8 cellular contexts compared by ENCODE assay signal in genomic region chr13:98576215-98576945, GRCh38. TPM values are rescaled to one million over a fixed set of nuclear protein-coding genes. Genes with fewer than 3 reads are reported as not detected.
A peak's percentile ranks its signal among the peaks of the same experiment; 100 is the strongest.
DNase-seq lines count a peak whose midpoint lies in the region; ATAC-seq and TF ChIP-seq lines count a peak whose summit lies in the region.

No MANE protein-coding gene starts in this region.

- WGBS in right lobe of liver (ENCODE audit: insufficient coverage, low coverage, low lambda C conversion rate, missing lambda C conversion rate) = 0% methylated on average over 8 of the region's 98 CpGs

- H3K4me3 ChIP-seq in colonic mucosa = peak overlapping the region; percentile 86
- H3K4me3 ChIP-seq in right lobe of liver = peak overlapping the region; percentile 87 to 97 (median 91)

- peak overlapping the region; percentile 85 to 91 for H3K4me3 Mint-ChIP-seq in CD14-positive monocyte
- H3K4me3 Mint-ChIP-seq in stimulated activated naive CD8-positive, alpha-beta T cell treated with anti-CD3 and anti-CD28 coated beads, Interleukin-15, amount 100 ng/mL, for 72 hours = peak overlapping the region; percentile 92 to 93

- H3K9ac ChIP-seq in colonic mucosa (ENCODE audit: low read depth in 2 of 2, low read length in 2 of 2) = peak overlapping the region; percentile 96 to 98

- H3K27ac ChIP-seq in colonic mucosa = peak overlapping the region; percentile 93
- peak overlapping the region; percentile 93 to 97 (median 95) for H3K27ac ChIP-seq in right lobe of liver

- peaks cover 6 to 9% of the 10 kb centered on the region in 2 donors for H3K36me3 Mint-ChIP-seq in CD14-positive monocyte

- H3K9me3 ChIP-seq in colonic mucosa (no peaks in the 10 kb centered on the region), right lobe of liver (no peaks in the 10 kb centered on the region)

- TF ChIP-seq CTCF in CD14-positive monocyte (IDR thresholded peaks at IDR 0.05) = no peak
- TF ChIP-seq CTCF in colonic mucosa (IDR thresholded peaks at IDR 0.05) = no peak
- no peak for TF ChIP-seq CTCF in right lobe of liver (IDR thresholded peaks at IDR 0.05)

- TF ChIP-seq POLR2A in right lobe of liver (IDR thresholded peaks at IDR 0.05) = no peak

- ATAC-seq in GM19395 (IDR thresholded peaks at IDR 0.05; ENCODE audit: unreplicated experiment) (peak; percentile 44), HG03442 (IDR thresholded peaks at IDR 0.05; ENCODE audit: unreplicated experiment) (peak; percentile 25), right lobe of liver (peak; percentile 49 to 77 (median 68))
- ATAC-seq in stimulated activated naive CD8-positive, alpha-beta T cell treated with anti-CD3 and anti-CD28 coated beads, Interleukin-15, amount 100 ng/mL, for 72 hours = peak; percentile 68

- intact Hi-C loops in CD14-positive monocyte (cut with micrococcal nuclease) = loop anchor here in 1 of 2 donors (5.0 to 10.0 kb wide), 3 partner anchors 34 to 648 kb away; no protein-coding TSS in a partner anchor
- intact Hi-C loops in colonic mucosa (cut with DNase I) = loop anchor here (10.0 kb wide), 1 partner anchor 72 kb away; no protein-coding TSS in a partner anchor
- intact Hi-C loops in right lobe of liver (cut with DNase I) = loop anchor here in 1 of 2 donors (10.0 kb wide), 1 partner anchor 78 kb away; no protein-coding TSS in a partner anchor

- H3K4me1 Mint-ChIP-seq in CD14-positive monocyte = peaks cover 53% of the 10 kb centered on the region
- peaks cover 49% of the 10 kb centered on the region for H3K4me1 Mint-ChIP-seq in stimulated activated naive CD8-positive, alpha-beta T cell treated with anti-CD3 and anti-CD28 coated beads, Interleukin-15, amount 100 ng/mL, for 72 hours

- H3K27ac Mint-ChIP-seq in CD14-positive monocyte = peak overlapping the region in 6 of 7 donors; percentile 27 to 92 (median 82)
- peak overlapping the region; percentile 97 to 98 for H3K27ac Mint-ChIP-seq in stimulated activated naive CD8-positive, alpha-beta T cell treated with anti-CD3 and anti-CD28 coated beads, Interleukin-15, amount 100 ng/mL, for 72 hours

- peaks cover 19% of the 10 kb centered on the region for H3K4me1 ChIP-seq in colonic mucosa
- H3K4me1 ChIP-seq in right lobe of liver = peaks cover 0 to 40% (median 5%) of the 10 kb centered on the region in 4 donors

- H3K9me3 Mint-ChIP-seq in CD14-positive monocyte = no peaks in the 10 kb centered on the region
- H3K9me3 Mint-ChIP-seq in stimulated activated naive CD8-positive, alpha-beta T cell treated with anti-CD3 and anti-CD28 coated beads, Interleukin-15, amount 100 ng/mL, for 72 hours = no peaks in the 10 kb centered on the region

- peak; percentile 47 for DNase-seq in CD14-positive monocyte (ENCODE audit: low spot score)
- peak; percentile 67 for DNase-seq in UCSD-AML1 (lab: John Stamatoyannopoulos, UW; ENCODE audit: unreplicated experiment)
- peak; percentile 67 for DNase-seq in colonic mucosa
- DNase-seq in right lobe of liver = peak; percentile 61 to 79 (median 70)
- DNase-seq in stimulated activated naive CD8-positive, alpha-beta T cell treated with anti-CD3 and anti-CD28 coated beads, Interleukin-15, amount 100 ng/mL, for 72 hours = peak; percentile 61 to 62
- no peak for DNase-seq in NCI-H2107 treated with DMSO at 0.1 percent for 48 hours (lab: John Stamatoyannopoulos, UW; ENCODE audit: unreplicated experiment)

- peaks cover 0 to 1% (median 0%) of the 10 kb centered on the region in 3 donors for H3K27me3 Mint-ChIP-seq in CD14-positive monocyte (ENCODE audit: low read depth in 3 of 3)
- no peaks in the 10 kb centered on the region for H3K27me3 Mint-ChIP-seq in stimulated activated naive CD8-positive, alpha-beta T cell treated with anti-CD3 and anti-CD28 coated beads, Interleukin-15, amount 100 ng/mL, for 72 hours

- H3K27me3 ChIP-seq in colonic mucosa = no peaks in the 10 kb centered on the region
- no peaks in the 10 kb centered on the region for H3K27me3 ChIP-seq in right lobe of liver

- H3K36me3 ChIP-seq in colonic mucosa = no peaks in the 10 kb centered on the region
- H3K36me3 ChIP-seq in right lobe of liver = no peaks in the 10 kb centered on the region

RNA-seq across cellular contexts. Expression of gene STK24, which starts 0.5 kb away (rescaled TPM):
- polyA plus RNA-seq in CD14-positive monocyte = 10 to 100 TPM; 14.2 to 28.9 TPM
- total RNA-seq in colonic mucosa (100 to 1,000 TPM; 160 to 206 TPM), right lobe of liver (10 to 100 TPM; 14.8 to 40.8 (median 28.6) TPM)
